ENCODE assay signal across 1 cellular context in genomic region chr5:73985145-73985544, GRCh38.
TF ChIP-seq lines count a peak whose summit lies in the region.

No MANE protein-coding gene starts in this region.

TF ChIP-seq in WTC11, 78 proteins besides CTCF, POLR2A, EP300 and RAD21 (continued from another document):
- no peak for TF ChIP-seq IRF1 (CRISPR knock-in tag; IDR thresholded peaks at IDR 0.05)
